In genomic region chr2:100939445-100939844, GRCh38 we compare ENCODE assay signal across 19 cellular contexts.
DNase-seq lines count a peak whose midpoint lies in the region; ATAC-seq, FAIRE-seq and TF ChIP-seq lines count a peak whose summit lies in the region.
"Had no signal": no experiment of that assay in that cellular context is flagged by ENCODE, and none has a peak within 500 bp of the region (broad histone marks: within the 10 kb centered on the region; RNA-seq: fewer than 3 reads in every experiment).

No MANE protein-coding gene starts in this region.

- H3K36me3 Mint-ChIP-seq in T-cell = no peaks in the 10 kb centered on the region
- no peaks in the 10 kb centered on the region for H3K36me3 Mint-ChIP-seq in activated T-helper 2 cell treated with anti-CD3 and anti-CD28 coated beads, Interferon-gamma antibody, Interleukin-2, Interleukin-4, amounts not matched to agents 10 μg/mL and 5 μg/mL and 100 μg/mL, durations not matched to agents 14 hours and 24 hours and 36 hours (ENCODE audit: low read depth)

- TF ChIP-seq EP300 in HepG2 (IDR thresholded peaks at IDR 0.05; ENCODE audit: low read depth in 2 of 2, low read length in 2 of 2) (no peak), HepG2 (CRISPR knock-in tag; IDR thresholded peaks at IDR 0.05; ENCODE audit: borderline replicate concordance) (no peak)

- H4K20me1 ChIP-seq in HepG2 (ENCODE audit: insufficient read depth, low read length) = no peaks in the 10 kb centered on the region
- H4K20me1 ChIP-seq in osteoblast (ENCODE audit: insufficient read depth, low read length) = no peaks in the 10 kb centered on the region

- H3K9ac ChIP-seq in liver (ENCODE audit: low read depth in 1 of 2, low read length in 2 of 2) (no peak overlapping the region), HepG2 (ENCODE audit: insufficient read depth, low read depth, low read length) (no peak overlapping the region)

- no peak for TF ChIP-seq CTCF in liver (IDR thresholded peaks at IDR 0.05; ENCODE audit: low read depth, low read length, missing input control)
- no peak for TF ChIP-seq CTCF in HepG2 (CRISPR knock-in tag; IDR thresholded peaks at IDR 0.05)
- no peak for TF ChIP-seq CTCF in osteoblast (IDR thresholded peaks at IDR 0.05; ENCODE audit: extremely low read depth, low read depth, low read length)

- H3K4me1 ChIP-seq in liver (ENCODE audit: control insufficient read depth in 4 of 4, insufficient read depth in 4 of 4, low read length in 3 of 4) (peaks cover 5 to 36% (median 24%) of the 10 kb centered on the region in 4 donors), HepG2 (ENCODE audit: insufficient read depth, low read length) (no peaks in the 10 kb centered on the region), osteoblast (ENCODE audit: insufficient read depth, low read length) (peaks cover 14% of the 10 kb centered on the region)
- H3K4me1 ChIP-seq: A549, BE2C had no signal

- in situ Hi-C loops in HepG2 (cut with HindIII; ENCODE audit: extremely low pct_ligation_motif_present, low pct_unique_long_range_greater_than_20kb) = no loop called here

- TF ChIP-seq POLR2A in HepG2 (IDR thresholded peaks at IDR 0.05; ENCODE audit: insufficient read depth in 1 of 2, low read depth in 2 of 2, low read length in 2 of 2) = no peak

- WGBS in liver = 38% methylated on average over 6 of the region's 6 CpGs
- over 99% methylated on average over 6 of the region's 6 CpGs for WGBS in HepG2 (ENCODE audit: low lambda C conversion rate)

- peak overlapping the region in 1 of 2 donors; percentile 7 for H3K27ac Mint-ChIP-seq in T-cell
- no peak overlapping the region for H3K27ac Mint-ChIP-seq in activated T-helper 2 cell treated with anti-CD3 and anti-CD28 coated beads, Interferon-gamma antibody, Interleukin-2, Interleukin-4, amounts not matched to agents 10 μg/mL and 5 μg/mL and 100 μg/mL, durations not matched to agents 14 hours and 24 hours and 36 hours
- H3K27ac Mint-ChIP-seq: CD8-positive, alpha-beta T cell; GM23338 had no signal

- H3K9me3 Mint-ChIP-seq in T-cell = no peaks in the 10 kb centered on the region
- no peaks in the 10 kb centered on the region for H3K9me3 Mint-ChIP-seq in activated T-helper 2 cell treated with anti-CD3 and anti-CD28 coated beads, Interferon-gamma antibody, Interleukin-2, Interleukin-4, amounts not matched to agents 10 μg/mL and 5 μg/mL and 100 μg/mL, durations not matched to agents 14 hours and 24 hours and 36 hours
- H3K9me3 Mint-ChIP-seq: CD8-positive, alpha-beta T cell; GM23338 had no signal

- no peak for DNase-seq in HepG2 (ENCODE audit: low spot score)
- peak; percentile 16 for DNase-seq in islet precursor cell
- peak; percentile 43 for DNase-seq in osteoblast (ENCODE audit: insufficient read length, low spot score, missing footprints)
- DNase-seq in T-cell = no peak
- no peak for DNase-seq in activated T-helper 2 cell treated with anti-CD3 and anti-CD28 coated beads, Interferon-gamma antibody, Interleukin-2, Interleukin-4, amounts not matched to agents 10 μg/mL and 5 μg/mL and 100 μg/mL, durations not matched to agents 14 hours and 24 hours and 36 hours (ENCODE audit: low spot score)
- DNase-seq: BE2C, COR-L47, DMS153, DMS79 treated with DMSO at 0.1 percent for 48 hours, EL, H7 had no signal

- no TSS peak for BruUV-seq in HepG2 (replicated peaks; lab: Mats Ljungman, UMichigan)

- no peaks in the 10 kb centered on the region for H3K27me3 Mint-ChIP-seq in T-cell
- H3K27me3 Mint-ChIP-seq in activated T-helper 2 cell treated with anti-CD3 and anti-CD28 coated beads, Interferon-gamma antibody, Interleukin-2, Interleukin-4, amounts not matched to agents 10 μg/mL and 5 μg/mL and 100 μg/mL, durations not matched to agents 14 hours and 24 hours and 36 hours (ENCODE audit: low read depth) = no peaks in the 10 kb centered on the region

- H3K4me3 ChIP-seq in liver (ENCODE audit: low read depth in 1 of 3, low read length in 3 of 3) = no peak overlapping the region
- no peak overlapping the region for H3K4me3 ChIP-seq in HepG2 (replicated peaks in 1 of 3; ENCODE audit: insufficient read depth in 1 of 3, low read depth in 2 of 3, low read length in 3 of 3)
- no peak overlapping the region for H3K4me3 ChIP-seq in osteoblast (ENCODE audit: insufficient read depth, low read length)
- H3K4me3 ChIP-seq: A549, GM23338 had no signal

- H3K9me3 ChIP-seq in liver (ENCODE audit: control insufficient read depth in 4 of 4, low read length in 3 of 4) (no peaks in the 10 kb centered on the region), HepG2 (ENCODE audit: low read length) (no peaks in the 10 kb centered on the region), osteoblast (ENCODE audit: low read depth, low read length) (no peaks in the 10 kb centered on the region)
- H3K9me3 ChIP-seq: A549, BE2C had no signal

- ATAC-seq in HepG2 (no peak), T-cell (replicated peaks in 1 of 4) (no peak)
- ATAC-seq: A549; CD8-positive, alpha-beta T cell; GM23338 had no signal

- H3K4me3 Mint-ChIP-seq in T-cell = no peak overlapping the region
- H3K4me3 Mint-ChIP-seq in activated T-helper 2 cell treated with anti-CD3 and anti-CD28 coated beads, Interferon-gamma antibody, Interleukin-2, Interleukin-4, amounts not matched to agents 10 μg/mL and 5 μg/mL and 100 μg/mL, durations not matched to agents 14 hours and 24 hours and 36 hours (ENCODE audit: low read depth) = no peak overlapping the region
- H3K4me3 Mint-ChIP-seq: CD8-positive, alpha-beta T cell; GM23338 had no signal

- H2AFZ ChIP-seq in HepG2 (ENCODE audit: low read length) = no peak overlapping the region
- H2AFZ ChIP-seq in osteoblast (ENCODE audit: low read length) = no peak overlapping the region
- H2AFZ ChIP-seq: GM23338 had no signal

- H3K27ac ChIP-seq in liver (ENCODE audit: low read depth in 1 of 2, low read length in 2 of 2) (peak overlapping the region; percentile 5 to 87), HepG2 (ENCODE audit: extremely low read length, insufficient read depth, low read length) (no peak overlapping the region), osteoblast (ENCODE audit: low read depth, low read length) (no peak overlapping the region)
- H3K27ac ChIP-seq: C4-2B had no signal

- H3K4me2 ChIP-seq in HepG2 (ENCODE audit: low read depth, low read length) (no peak overlapping the region), osteoblast (ENCODE audit: insufficient read depth, low read length) (no peak overlapping the region)
- H3K4me2 ChIP-seq: A549, GM23338 had no signal

- H3K36me3 ChIP-seq in liver (ENCODE audit: control insufficient read depth in 4 of 4, insufficient read depth in 3 of 4, low read depth in 1 of 4, low read length in 3 of 4) (no peaks in the 10 kb centered on the region), HepG2 (replicated peaks in 1 of 2; ENCODE audit: control insufficient read depth in 1 of 2, insufficient read depth in 2 of 2, low read length in 2 of 2) (peaks cover 33 to 81% of the 10 kb centered on the region in 2 experiments), osteoblast (ENCODE audit: insufficient read depth, low read length) (no peaks in the 10 kb centered on the region)
- H3K36me3 ChIP-seq: BE2C had no signal

- FAIRE-seq in HepG2 (lab: Jason Lieb, UNC) = no peak
- FAIRE-seq: A549, D721Med, G401.6, GM12891 had no signal

- intact Hi-C loops in HepG2 (cut with micrococcal nuclease; ENCODE audit: unreplicated experiment) = no loop called here
- intact Hi-C loops in activated T-helper 2 cell treated with anti-CD3 and anti-CD28 coated beads, Interferon-gamma antibody, Interleukin-2, Interleukin-4, amounts not matched to agents 10 μg/mL and 5 μg/mL and 100 μg/mL, durations not matched to agents 14 hours and 24 hours and 36 hours (cut with micrococcal nuclease) = no loop called here

- no peaks in the 10 kb centered on the region for H3K79me2 ChIP-seq in HepG2 (ENCODE audit: insufficient read depth, low read length)
- H3K79me2 ChIP-seq in osteoblast (ENCODE audit: insufficient read depth, low read length) = no peaks in the 10 kb centered on the region

- H3K4me1 Mint-ChIP-seq in T-cell = peaks cover 19 to 26% (median 25%) of the 10 kb centered on the region in 3 donors
- peaks cover 16% of the 10 kb centered on the region for H3K4me1 Mint-ChIP-seq in activated T-helper 2 cell treated with anti-CD3 and anti-CD28 coated beads, Interferon-gamma antibody, Interleukin-2, Interleukin-4, amounts not matched to agents 10 μg/mL and 5 μg/mL and 100 μg/mL, durations not matched to agents 14 hours and 24 hours and 36 hours (ENCODE audit: low read depth)
- H3K4me1 Mint-ChIP-seq: GM23338 had no signal

- H3K27me3 ChIP-seq in liver (ENCODE audit: control insufficient read depth in 4 of 4, insufficient read depth in 4 of 4, low read length in 3 of 4) = no peaks in the 10 kb centered on the region
- no peaks in the 10 kb centered on the region for H3K27me3 ChIP-seq in HepG2 (ENCODE audit: control insufficient read depth in 1 of 2, insufficient read depth in 2 of 2, low read length in 2 of 2)
- no peaks in the 10 kb centered on the region for H3K27me3 ChIP-seq in osteoblast (ENCODE audit: insufficient read depth, low read length)
- H3K27me3 ChIP-seq: BE2C had no signal

- TF ChIP-seq RAD21 in liver (IDR thresholded peaks at IDR 0.05) (no peak), HepG2 (CRISPR knock-in tag; IDR thresholded peaks at IDR 0.05) (no peak)

- CTCF ChIA-PET in HepG2 (lab: Yijun Ruan, JAX; ENCODE audit: low intra/inter-chr PET ratio, low total read pairs) (no interaction called here), T-cell (lab: Charles Lee) (interaction anchor here in 1 of 2 donors (0.6 kb wide), 1 partner anchor 582 kb away, joined by 3 read pairs; no protein-coding TSS in a partner anchor)

- POLR2A ChIA-PET in HepG2 (lab: Yijun Ruan, JAX) = no interaction called here
- POLR2A ChIA-PET in T-cell (lab: Charles Lee) = no interaction called here

TF ChIP-seq in HepG2, 621 proteins besides CTCF, POLR2A, EP300 and RAD21 (continues in another document):
- no peak for TF ChIP-seq ZNF281 (CRISPR knock-in tag; IDR thresholded peaks at IDR 0.05; ENCODE audit: borderline replicate concordance)
- TF ChIP-seq SPEN (CRISPR knock-in tag; IDR thresholded peaks at IDR 0.05; ENCODE audit: low read depth) = no peak

Comparison
In these comparisons a context has a peak if more than half of its experiments do, and no peak if none do; other contexts are left out.
1. H3K27ac ChIP-seq: peak in liver (2 of 2); none in HepG2 (single experiment) and osteoblast (single experiment).
2. DNase-seq: peak in islet precursor cell (single experiment) and osteoblast (single experiment); none in HepG2 (single experiment), T-cell (0 of 34) and activated T-helper 2 cell treated with anti-CD3 and anti-CD28 coated beads, Interferon-gamma antibody, Interleukin-2, Interleukin-4, amounts not matched to agents 10 μg/mL and 5 μg/mL and 100 μg/mL, durations not matched to agents 14 hours and 24 hours and 36 hours (single experiment).